1 cellular context compared by ENCODE assay signal in the genomic region with DNA sequence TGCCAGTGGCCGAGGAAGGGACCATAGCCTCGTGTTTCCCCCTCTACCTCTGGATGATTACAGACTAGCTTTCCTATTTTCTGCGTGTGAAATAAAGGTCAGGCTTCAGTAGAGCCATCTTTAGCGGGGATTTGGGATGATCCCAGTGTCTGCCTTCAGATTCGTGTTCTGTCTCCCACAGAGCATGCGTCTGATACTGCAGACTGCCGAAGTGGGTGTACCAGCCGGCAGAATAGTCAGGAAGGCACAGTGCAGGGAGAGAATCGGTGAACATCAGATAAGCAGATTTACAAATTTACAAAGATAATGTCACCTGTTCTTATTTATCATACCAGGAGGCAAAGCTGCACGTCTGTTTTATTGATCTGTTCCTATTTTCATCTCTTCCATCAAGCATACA.
TF ChIP-seq lines count a peak whose summit lies in the region.

No MANE protein-coding gene starts in this region.

TF ChIP-seq in HepG2, 621 proteins besides CTCF, POLR2A, EP300 and RAD21 (continued from another document):
- no peak for TF ChIP-seq CEBPZ (IDR thresholded peaks at IDR 0.05; ENCODE audit: low read length)
